ENCODE assay signal across 1 cellular context in genomic region chr11:132310390-132311375, GRCh38.
TF ChIP-seq lines count a peak whose summit lies in the region.

No MANE protein-coding gene starts in this region.

TF ChIP-seq in SK-N-SH treated with all-trans-retinoic acid at 6 μM for 48 hours, 23 proteins besides CTCF, POLR2A, EP300 and RAD21 (continued from another document):
- TF ChIP-seq CSDC2 (CRISPR knock-in tag; IDR thresholded peaks at IDR 0.05): no peak
- no peak for TF ChIP-seq ZC3H10 (CRISPR knock-in tag; IDR thresholded peaks at IDR 0.05)
- TF ChIP-seq TCF4 (CRISPR knock-in tag; IDR thresholded peaks at IDR 0.05; ENCODE audit: borderline replicate concordance): peak; percentile 69
- TF ChIP-seq ISL1 (CRISPR knock-in tag; IDR thresholded peaks at IDR 0.05): peak; percentile 24; the same call in 1 of the 2 replicates
- TF ChIP-seq OSR1 (CRISPR knock-in tag; IDR thresholded peaks at IDR 0.05): no peak
